In the genomic region with DNA sequence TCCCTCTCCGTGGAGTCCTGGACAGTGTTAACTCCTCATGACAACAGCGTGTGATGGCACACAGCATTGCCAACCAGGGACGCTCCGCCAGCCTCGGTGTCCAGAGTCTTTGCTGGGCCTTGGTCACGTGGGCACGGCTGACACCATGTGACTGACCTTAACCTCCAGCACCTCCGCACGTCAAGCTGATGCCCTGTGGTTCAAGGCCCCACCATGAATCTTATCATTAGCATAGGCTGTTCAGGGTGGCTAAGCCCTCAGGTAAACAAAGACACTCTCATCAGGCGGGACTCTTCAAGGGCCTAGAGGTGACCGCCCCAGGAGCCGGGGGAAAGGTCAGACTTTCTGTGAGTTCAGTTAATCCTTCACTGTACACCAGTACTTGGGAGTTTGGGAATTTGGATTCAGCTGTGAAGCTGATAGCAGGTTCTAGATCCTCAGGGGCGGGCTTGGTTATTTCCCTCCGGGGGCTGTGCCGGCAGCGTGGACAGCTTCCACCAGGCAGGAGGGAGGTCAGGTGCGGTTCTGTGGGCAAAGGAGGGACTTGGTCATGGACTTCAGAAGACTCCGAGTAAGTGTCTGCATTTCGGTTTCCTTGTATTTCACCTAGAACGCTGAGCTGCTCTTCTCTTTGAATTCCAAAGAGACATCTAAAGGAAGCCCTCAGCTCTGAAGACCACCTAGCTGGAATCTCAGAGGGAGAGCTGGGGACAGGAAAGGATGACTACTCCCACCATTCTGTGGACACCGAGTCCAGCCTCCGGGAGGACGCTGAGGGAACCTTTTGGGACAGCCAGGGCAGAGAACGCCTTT, we compare ENCODE assay signal across 1 cellular context.
A peak's percentile ranks its signal among the peaks of the same experiment; 100 is the strongest.
TF ChIP-seq lines count a peak whose summit lies in the region.

No MANE protein-coding gene starts in this region.

TF ChIP-seq in HepG2, 621 proteins besides CTCF, POLR2A, EP300 and RAD21 (continued from another document and continues in another):
- TF ChIP-seq, protein P1, sequence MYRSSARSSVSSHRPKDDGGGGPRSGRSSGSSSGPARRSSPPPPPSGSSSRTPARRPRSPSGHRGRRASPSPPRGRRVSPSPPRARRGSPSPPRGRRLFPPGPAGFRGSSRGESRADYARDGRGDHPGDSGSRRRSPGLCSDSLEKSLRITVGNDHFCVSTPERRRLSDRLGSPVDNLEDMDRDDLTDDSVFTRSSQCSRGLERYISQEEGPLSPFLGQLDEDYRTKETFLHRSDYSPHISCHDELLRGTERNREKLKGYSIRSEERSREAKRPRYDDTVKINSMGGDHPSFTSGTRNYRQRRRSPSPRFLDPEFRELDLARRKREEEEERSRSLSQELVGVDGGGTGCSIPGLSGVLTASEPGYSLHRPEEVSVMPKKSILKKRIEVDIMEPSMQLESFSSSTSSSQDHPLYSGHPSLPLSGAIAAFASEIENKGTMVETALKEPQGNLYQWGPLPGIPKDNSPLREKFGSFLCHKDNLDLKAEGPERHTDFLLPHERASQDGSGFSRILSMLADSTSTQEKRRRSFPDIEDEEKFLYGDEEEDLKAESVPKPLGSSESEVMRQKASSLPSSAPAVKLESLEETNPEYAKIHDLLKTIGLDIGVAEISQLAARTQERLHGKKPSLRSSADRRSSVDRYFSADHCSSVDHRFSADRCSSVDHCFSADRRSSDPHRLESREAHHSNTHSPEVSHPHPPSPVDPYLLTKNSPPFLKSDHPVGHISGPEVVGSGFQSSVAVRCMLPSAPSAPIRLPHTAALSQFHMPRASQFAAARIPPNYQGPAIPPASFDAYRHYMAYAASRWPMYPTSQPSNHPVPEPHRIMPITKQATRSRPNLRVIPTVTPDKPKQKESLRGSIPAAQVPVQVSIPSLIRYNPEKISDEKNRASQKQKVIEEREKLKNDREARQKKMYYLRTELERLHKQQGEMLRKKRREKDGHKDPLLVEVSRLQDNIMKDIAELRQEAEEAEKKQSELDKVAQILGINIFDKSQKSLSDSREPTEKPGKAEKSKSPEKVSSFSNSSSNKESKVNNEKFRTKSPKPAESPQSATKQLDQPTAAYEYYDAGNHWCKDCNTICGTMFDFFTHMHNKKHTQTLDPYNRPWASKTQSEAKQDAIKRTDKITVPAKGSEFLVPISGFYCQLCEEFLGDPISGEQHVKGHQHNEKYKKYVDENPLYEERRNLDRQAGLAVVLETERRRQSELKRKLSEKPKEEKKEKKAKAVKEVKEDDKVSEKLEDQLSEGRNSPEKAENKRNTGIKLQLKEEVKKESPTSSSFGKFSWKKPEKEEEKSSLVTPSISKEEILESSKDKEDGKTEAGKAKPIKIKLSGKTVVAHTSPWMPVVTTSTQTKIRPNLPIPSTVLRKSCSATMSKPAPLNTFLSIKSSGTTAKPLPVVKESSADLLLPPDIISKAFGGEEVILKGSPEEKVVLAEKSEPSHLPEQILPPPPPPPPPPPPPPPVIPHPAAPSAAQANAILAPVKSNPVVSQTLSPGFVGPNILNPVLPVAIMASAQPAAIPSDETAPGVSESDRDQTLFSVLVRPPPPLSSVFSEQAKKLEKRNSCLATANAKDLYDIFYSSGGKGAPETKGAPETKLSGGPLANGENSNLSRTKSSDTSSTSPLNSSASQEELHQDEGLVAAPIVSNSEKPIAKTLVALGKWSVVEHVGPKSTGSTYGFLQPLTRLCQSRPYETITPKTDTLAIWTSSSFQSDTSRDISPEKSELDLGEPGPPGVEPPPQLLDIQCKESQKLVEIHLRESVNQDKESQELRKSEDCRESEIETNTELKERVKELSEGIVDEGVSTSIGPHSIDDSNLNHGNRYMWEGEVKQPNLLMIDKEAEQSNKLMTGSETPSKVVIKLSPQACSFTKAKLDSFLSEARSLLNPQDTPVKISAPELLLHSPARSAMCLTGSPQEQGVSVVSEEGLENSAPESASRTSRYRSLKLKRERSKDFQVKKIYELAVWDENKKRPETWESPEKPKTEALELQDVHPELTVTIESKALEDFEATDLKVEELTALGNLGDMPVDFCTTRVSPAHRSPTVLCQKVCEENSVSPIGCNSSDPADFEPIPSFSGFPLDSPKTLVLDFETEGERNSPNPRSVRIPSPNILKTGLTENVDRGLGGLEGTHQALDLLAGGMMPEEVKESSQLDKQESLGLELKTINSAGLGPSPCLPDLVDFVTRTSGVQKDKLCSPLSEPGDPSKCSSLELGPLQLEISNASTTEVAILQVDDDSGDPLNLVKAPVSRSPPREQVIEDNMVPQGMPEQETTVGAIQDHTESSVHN (CRISPR knock-in tag; IDR thresholded peaks at IDR 0.05): peak; percentile 98; the same call in 1 of the 2 replicates
- 0 out of 2 replicates have a peak, but pooled peaks have one; percentile 11 for TF ChIP-seq BRD4 (CRISPR knock-in tag; IDR thresholded peaks at IDR 0.05)
- peak; percentile 89; the same call in 1 of the 2 replicates for TF ChIP-seq ZSCAN30 (CRISPR knock-in tag; IDR thresholded peaks at IDR 0.05)
- TF ChIP-seq, protein P2, sequence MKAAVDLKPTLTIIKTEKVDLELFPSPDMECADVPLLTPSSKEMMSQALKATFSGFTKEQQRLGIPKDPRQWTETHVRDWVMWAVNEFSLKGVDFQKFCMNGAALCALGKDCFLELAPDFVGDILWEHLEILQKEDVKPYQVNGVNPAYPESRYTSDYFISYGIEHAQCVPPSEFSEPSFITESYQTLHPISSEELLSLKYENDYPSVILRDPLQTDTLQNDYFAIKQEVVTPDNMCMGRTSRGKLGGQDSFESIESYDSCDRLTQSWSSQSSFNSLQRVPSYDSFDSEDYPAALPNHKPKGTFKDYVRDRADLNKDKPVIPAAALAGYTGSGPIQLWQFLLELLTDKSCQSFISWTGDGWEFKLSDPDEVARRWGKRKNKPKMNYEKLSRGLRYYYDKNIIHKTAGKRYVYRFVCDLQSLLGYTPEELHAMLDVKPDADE (CRISPR knock-in tag; IDR thresholded peaks at IDR 0.05): no peak
- peak; percentile 97; the same call in 1 of the 2 replicates for TF ChIP-seq ZNF761 (CRISPR knock-in tag; conservative IDR thresholded peaks at IDR 0.05)
- no peak for TF ChIP-seq ZNF282 (IDR thresholded peaks at IDR 0.05; ENCODE audit: partially characterized antibody)
- TF ChIP-seq RXRA (CRISPR knock-in tag; IDR thresholded peaks at IDR 0.05): peak; percentile 100
- TF ChIP-seq, protein P3, sequence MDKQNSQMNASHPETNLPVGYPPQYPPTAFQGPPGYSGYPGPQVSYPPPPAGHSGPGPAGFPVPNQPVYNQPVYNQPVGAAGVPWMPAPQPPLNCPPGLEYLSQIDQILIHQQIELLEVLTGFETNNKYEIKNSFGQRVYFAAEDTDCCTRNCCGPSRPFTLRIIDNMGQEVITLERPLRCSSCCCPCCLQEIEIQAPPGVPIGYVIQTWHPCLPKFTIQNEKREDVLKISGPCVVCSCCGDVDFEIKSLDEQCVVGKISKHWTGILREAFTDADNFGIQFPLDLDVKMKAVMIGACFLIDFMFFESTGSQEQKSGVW (CRISPR knock-in tag; IDR thresholded peaks at IDR 0.05; ENCODE audit: borderline replicate concordance): no peak; the same call in 1 of the 2 replicates
- TF ChIP-seq ZNF441 (CRISPR knock-in tag; IDR thresholded peaks at IDR 0.05; ENCODE audit: borderline replicate concordance): peak; percentile 73; the same call in 1 of the 2 replicates
- TF ChIP-seq SP2 (CRISPR knock-in tag; IDR thresholded peaks at IDR 0.05): no peak
- peak; percentile 94 for TF ChIP-seq TOE1 (CRISPR knock-in tag; IDR thresholded peaks at IDR 0.05)
- TF ChIP-seq SMYD3 (CRISPR knock-in tag; IDR thresholded peaks at IDR 0.05): peak; percentile 98
- no peak for TF ChIP-seq PCBP1 (IDR thresholded peaks at IDR 0.05; ENCODE audit: borderline replicate concordance, low read depth, low read length)
- TF ChIP-seq ZNF124 (CRISPR knock-in tag; IDR thresholded peaks at IDR 0.05): peak; percentile 91; the same call in 1 of the 2 replicates
- TF ChIP-seq, protein P4, sequence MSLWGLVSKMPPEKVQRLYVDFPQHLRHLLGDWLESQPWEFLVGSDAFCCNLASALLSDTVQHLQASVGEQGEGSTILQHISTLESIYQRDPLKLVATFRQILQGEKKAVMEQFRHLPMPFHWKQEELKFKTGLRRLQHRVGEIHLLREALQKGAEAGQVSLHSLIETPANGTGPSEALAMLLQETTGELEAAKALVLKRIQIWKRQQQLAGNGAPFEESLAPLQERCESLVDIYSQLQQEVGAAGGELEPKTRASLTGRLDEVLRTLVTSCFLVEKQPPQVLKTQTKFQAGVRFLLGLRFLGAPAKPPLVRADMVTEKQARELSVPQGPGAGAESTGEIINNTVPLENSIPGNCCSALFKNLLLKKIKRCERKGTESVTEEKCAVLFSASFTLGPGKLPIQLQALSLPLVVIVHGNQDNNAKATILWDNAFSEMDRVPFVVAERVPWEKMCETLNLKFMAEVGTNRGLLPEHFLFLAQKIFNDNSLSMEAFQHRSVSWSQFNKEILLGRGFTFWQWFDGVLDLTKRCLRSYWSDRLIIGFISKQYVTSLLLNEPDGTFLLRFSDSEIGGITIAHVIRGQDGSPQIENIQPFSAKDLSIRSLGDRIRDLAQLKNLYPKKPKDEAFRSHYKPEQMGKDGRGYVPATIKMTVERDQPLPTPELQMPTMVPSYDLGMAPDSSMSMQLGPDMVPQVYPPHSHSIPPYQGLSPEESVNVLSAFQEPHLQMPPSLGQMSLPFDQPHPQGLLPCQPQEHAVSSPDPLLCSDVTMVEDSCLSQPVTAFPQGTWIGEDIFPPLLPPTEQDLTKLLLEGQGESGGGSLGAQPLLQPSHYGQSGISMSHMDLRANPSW (CRISPR knock-in tag; IDR thresholded peaks at IDR 0.05; ENCODE audit: borderline replicate concordance): peak; percentile 93; the same call in 1 of the 2 replicates
- TF ChIP-seq SIN3A (IDR thresholded peaks at IDR 0.05; ENCODE audit: borderline replicate concordance, low read depth, low read length): peak; percentile 88
- TF ChIP-seq, protein P5, sequence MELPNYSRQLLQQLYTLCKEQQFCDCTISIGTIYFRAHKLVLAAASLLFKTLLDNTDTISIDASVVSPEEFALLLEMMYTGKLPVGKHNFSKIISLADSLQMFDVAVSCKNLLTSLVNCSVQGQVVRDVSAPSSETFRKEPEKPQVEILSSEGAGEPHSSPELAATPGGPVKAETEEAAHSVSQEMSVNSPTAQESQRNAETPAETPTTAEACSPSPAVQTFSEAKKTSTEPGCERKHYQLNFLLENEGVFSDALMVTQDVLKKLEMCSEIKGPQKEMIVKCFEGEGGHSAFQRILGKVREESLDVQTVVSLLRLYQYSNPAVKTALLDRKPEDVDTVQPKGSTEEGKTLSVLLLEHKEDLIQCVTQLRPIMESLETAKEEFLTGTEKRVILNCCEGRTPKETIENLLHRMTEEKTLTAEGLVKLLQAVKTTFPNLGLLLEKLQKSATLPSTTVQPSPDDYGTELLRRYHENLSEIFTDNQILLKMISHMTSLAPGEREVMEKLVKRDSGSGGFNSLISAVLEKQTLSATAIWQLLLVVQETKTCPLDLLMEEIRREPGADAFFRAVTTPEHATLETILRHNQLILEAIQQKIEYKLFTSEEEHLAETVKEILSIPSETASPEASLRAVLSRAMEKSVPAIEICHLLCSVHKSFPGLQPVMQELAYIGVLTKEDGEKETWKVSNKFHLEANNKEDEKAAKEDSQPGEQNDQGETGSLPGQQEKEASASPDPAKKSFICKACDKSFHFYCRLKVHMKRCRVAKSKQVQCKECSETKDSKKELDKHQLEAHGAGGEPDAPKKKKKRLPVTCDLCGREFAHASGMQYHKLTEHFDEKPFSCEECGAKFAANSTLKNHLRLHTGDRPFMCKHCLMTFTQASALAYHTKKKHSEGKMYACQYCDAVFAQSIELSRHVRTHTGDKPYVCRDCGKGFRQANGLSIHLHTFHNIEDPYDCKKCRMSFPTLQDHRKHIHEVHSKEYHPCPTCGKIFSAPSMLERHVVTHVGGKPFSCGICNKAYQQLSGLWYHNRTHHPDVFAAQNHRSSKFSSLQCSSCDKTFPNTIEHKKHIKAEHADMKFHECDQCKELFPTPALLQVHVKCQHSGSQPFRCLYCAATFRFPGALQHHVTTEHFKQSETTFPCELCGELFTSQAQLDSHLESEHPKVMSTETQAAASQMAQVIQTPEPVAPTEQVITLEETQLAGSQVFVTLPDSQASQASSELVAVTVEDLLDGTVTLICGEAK (IDR thresholded peaks at IDR 0.05): no peak
- TF ChIP-seq, protein P5 (CRISPR knock-in tag; IDR thresholded peaks at IDR 0.05): peak; percentile 91
- TF ChIP-seq, protein P6, sequence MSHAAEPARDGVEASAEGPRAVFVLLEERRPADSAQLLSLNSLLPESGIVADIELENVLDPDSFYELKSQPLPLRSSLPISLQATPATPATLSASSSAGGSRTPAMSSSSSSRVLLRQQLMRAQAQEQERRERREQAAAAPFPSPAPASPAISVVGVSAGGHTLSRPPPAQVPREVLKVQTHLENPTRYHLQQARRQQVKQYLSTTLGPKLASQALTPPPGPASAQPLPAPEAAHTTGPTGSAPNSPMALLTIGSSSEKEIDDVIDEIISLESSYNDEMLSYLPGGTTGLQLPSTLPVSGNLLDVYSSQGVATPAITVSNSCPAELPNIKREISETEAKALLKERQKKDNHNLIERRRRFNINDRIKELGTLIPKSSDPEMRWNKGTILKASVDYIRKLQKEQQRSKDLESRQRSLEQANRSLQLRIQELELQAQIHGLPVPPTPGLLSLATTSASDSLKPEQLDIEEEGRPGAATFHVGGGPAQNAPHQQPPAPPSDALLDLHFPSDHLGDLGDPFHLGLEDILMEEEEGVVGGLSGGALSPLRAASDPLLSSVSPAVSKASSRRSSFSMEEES (CRISPR knock-in tag; IDR thresholded peaks at IDR 0.05): peak; percentile 98
- TF ChIP-seq ZNF431 (CRISPR knock-in tag; IDR thresholded peaks at IDR 0.05; ENCODE audit: borderline replicate concordance, low read depth): peak; percentile 95; the same call in 1 of the 2 replicates
- TF ChIP-seq NFIB (CRISPR knock-in tag; IDR thresholded peaks at IDR 0.05; ENCODE audit: borderline replicate concordance): no peak
- TF ChIP-seq, protein P7, sequence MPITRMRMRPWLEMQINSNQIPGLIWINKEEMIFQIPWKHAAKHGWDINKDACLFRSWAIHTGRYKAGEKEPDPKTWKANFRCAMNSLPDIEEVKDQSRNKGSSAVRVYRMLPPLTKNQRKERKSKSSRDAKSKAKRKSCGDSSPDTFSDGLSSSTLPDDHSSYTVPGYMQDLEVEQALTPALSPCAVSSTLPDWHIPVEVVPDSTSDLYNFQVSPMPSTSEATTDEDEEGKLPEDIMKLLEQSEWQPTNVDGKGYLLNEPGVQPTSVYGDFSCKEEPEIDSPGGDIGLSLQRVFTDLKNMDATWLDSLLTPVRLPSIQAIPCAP (CRISPR knock-in tag; IDR thresholded peaks at IDR 0.05; ENCODE audit: low read depth): peak; percentile 97
